22 cellular contexts compared by ENCODE assay signal in the genomic region with DNA sequence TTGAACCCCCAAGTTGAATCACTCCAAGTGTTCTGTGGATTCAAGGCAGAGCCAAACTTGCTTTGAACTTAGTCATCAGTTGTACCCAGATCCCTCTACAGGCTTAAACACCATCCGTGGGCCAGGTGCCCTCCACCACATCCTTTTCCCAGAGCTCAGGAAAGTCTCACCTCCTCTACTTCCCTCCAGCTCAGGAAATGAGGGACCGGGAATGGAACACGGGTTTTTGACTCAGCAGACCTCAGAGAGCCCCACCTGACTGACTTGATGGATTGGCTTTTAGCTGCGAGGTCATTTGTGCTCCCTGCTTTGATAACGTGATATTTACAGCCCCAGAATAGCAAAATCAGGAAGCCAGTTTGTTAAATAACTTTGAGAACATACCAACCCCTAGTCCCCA.
"Had no signal": no experiment of that assay in that cellular context is flagged by ENCODE, and none has a peak within 500 bp of the region (broad histone marks: within the 10 kb centered on the region; RNA-seq: fewer than 3 reads in every experiment).

No MANE protein-coding gene starts in this region.

- H3K27ac Mint-ChIP-seq: effector memory CD8-positive, alpha-beta T cell; natural killer cell treated with Interleukin-12 subunit alpha and Interleukin-12 subunit beta and Interleukin-15 and Interleukin-18, amount 100 ng/mL, for 72 hours; progenitor cell of endocrine pancreas; stimulated activated memory B cell treated with anti-CD40 and anti-IgM and Interleukin-4, amounts not matched to agents 10 μg/mL and 1 μg/mL and 100 μg/mL, for 72 hours; stimulated activated naive CD8-positive, alpha-beta T cell treated with anti-CD3 and anti-CD28 coated beads, Interleukin-15, Interleukin-2, amounts not matched to agents 100 ng/mL and 50 ng/mL, for 24 hours had no signal

- H3K9me3 Mint-ChIP-seq: effector memory CD8-positive, alpha-beta T cell; natural killer cell treated with Interleukin-12 subunit alpha and Interleukin-12 subunit beta and Interleukin-15 and Interleukin-18, amount 100 ng/mL, for 72 hours; stimulated activated memory B cell treated with anti-CD40 and anti-IgM and Interleukin-4, amounts not matched to agents 10 μg/mL and 1 μg/mL and 100 μg/mL, for 72 hours; stimulated activated naive CD8-positive, alpha-beta T cell treated with anti-CD3 and anti-CD28 coated beads, Interleukin-15, Interleukin-2, amounts not matched to agents 100 ng/mL and 50 ng/mL, for 24 hours had no signal

- H3K27me3 Mint-ChIP-seq: effector memory CD8-positive, alpha-beta T cell; natural killer cell treated with Interleukin-12 subunit alpha and Interleukin-12 subunit beta and Interleukin-15 and Interleukin-18, amount 100 ng/mL, for 72 hours; progenitor cell of endocrine pancreas; stimulated activated memory B cell treated with anti-CD40 and anti-IgM and Interleukin-4, amounts not matched to agents 10 μg/mL and 1 μg/mL and 100 μg/mL, for 72 hours; stimulated activated naive CD8-positive, alpha-beta T cell treated with anti-CD3 and anti-CD28 coated beads, Interleukin-15, Interleukin-2, amounts not matched to agents 100 ng/mL and 50 ng/mL, for 24 hours had no signal

- H3K4me3 Mint-ChIP-seq: effector memory CD8-positive, alpha-beta T cell; natural killer cell treated with Interleukin-12 subunit alpha and Interleukin-12 subunit beta and Interleukin-15 and Interleukin-18, amount 100 ng/mL, for 72 hours; stimulated activated memory B cell treated with anti-CD40 and anti-IgM and Interleukin-4, amounts not matched to agents 10 μg/mL and 1 μg/mL and 100 μg/mL, for 72 hours; stimulated activated naive CD8-positive, alpha-beta T cell treated with anti-CD3 and anti-CD28 coated beads, Interleukin-15, Interleukin-2, amounts not matched to agents 100 ng/mL and 50 ng/mL, for 24 hours had no signal

- H3K4me1 Mint-ChIP-seq: stimulated activated memory B cell treated with anti-CD40 and anti-IgM and Interleukin-4, amounts not matched to agents 10 μg/mL and 1 μg/mL and 100 μg/mL, for 72 hours had no signal

- H3K9me3 ChIP-seq: esophagus muscularis mucosa, gastroesophageal sphincter, left lung, lower lobe of right lung, pancreas, right lobe of liver, testis, tibial nerve, upper lobe of right lung, vagina had no signal

- H3K27me3 ChIP-seq: esophagus muscularis mucosa, gastroesophageal sphincter, left lung, pancreas, right lobe of liver, testis, tibial nerve, upper lobe of right lung, vagina had no signal

- DNase-seq: effector memory CD8-positive, alpha-beta T cell; glutamatergic neuron; islet precursor cell; left lung; lower lobe of right lung; mesenchymal stem cell; midbrain; occipital lobe; pancreas; retina; right lobe of liver; stimulated activated CD4-positive, alpha-beta T cell treated with anti-CD3 and anti-CD28 coated beads, Interleukin-4, amount 100 ng/mL, for 1 hour; testis; upper lobe of right lung had no signal

- H3K4me1 ChIP-seq: esophagus muscularis mucosa, gastroesophageal sphincter, left lung, lower lobe of right lung, pancreas, right lobe of liver, testis, tibial nerve, upper lobe of right lung, vagina had no signal

- H3K27ac ChIP-seq: esophagus muscularis mucosa, gastroesophageal sphincter, left lung, lower lobe of right lung, pancreas, right lobe of liver, testis, tibial nerve, upper lobe of right lung, vagina had no signal

- ATAC-seq: effector memory CD8-positive, alpha-beta T cell; gastroesophageal sphincter; left lung; lower lobe of right lung; natural killer cell treated with Interleukin-12 subunit alpha and Interleukin-12 subunit beta and Interleukin-15 and Interleukin-18, amount 100 ng/mL, for 72 hours; pancreas; right lobe of liver; stimulated activated memory B cell treated with anti-CD40 and anti-IgM and Interleukin-4, amounts not matched to agents 10 μg/mL and 1 μg/mL and 100 μg/mL, for 72 hours; upper lobe of right lung had no signal

- H3K4me3 ChIP-seq: esophagus muscularis mucosa, gastroesophageal sphincter, left lung, lower lobe of right lung, pancreas, right lobe of liver, testis, tibial nerve, upper lobe of right lung, vagina had no signal

- FAIRE-seq: pancreas had no signal
